Comparison of ENCODE assay signal across 7 cellular contexts in the genomic region with DNA sequence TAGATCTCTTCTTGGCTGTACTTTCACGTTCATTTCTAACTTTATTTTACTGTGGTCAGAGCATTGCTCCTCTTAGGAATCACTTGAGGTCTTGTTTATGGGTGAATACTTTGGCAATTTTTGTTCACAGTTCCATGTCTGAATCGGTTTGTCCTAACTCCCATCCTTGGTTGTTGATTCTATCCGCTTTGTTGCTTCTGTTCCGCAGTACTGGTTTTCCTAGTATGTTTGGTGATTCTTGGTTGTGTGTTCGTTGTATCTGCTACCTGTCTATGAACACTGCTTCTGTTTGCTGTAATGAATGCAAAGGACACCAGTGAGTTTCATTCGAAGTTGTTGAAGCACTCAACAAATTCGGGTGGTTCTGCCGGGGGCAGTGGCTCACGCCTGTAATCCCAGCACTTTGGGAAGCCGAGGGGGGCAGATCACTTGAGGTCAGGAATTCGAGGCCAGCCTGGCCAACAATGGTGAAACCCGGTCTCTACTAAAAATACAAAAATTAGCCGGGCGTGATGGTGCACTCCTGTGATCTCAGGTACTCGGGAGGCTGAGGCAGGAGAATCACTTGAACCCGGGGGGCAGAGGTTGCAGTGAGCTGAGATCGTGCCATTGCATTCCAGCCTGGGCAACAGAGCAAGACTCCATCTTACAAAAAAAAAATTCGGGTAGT. TPM values are rescaled to one million over a fixed set of nuclear protein-coding genes. Genes with fewer than 3 reads are reported as not detected.
"Had no signal": no experiment of that assay in that cellular context is flagged by ENCODE, and none has a peak within 500 bp of the region (broad histone marks: within the 10 kb centered on the region; RNA-seq: fewer than 3 reads in every experiment).

No MANE protein-coding gene starts in this region.

RNA-seq across cellular contexts. Expression of gene ASGR2, which starts 58.0 kb away (rescaled TPM):
- total RNA-seq: LHCN-M2, MCF 10A, NCI-H460, OCI-LY7, Peyer's patch, SJSA1 had no signal
- polyA plus RNA-seq: SK-N-SH had no signal
